Comparison of ENCODE assay signal across 14 cellular contexts in genomic region chr3:87727783-87728182, GRCh38.
DNase-seq lines count a peak whose midpoint lies in the region; ATAC-seq and TF ChIP-seq lines count a peak whose summit lies in the region.
"Had no signal": no experiment of that assay in that cellular context is flagged by ENCODE, and none has a peak within 500 bp of the region (broad histone marks: within the 10 kb centered on the region; RNA-seq: fewer than 3 reads in every experiment).

No MANE protein-coding gene starts in this region.

- peaks cover 31 to 70% (median 62%) of the 10 kb centered on the region in 3 experiments for H3K36me3 Mint-ChIP-seq in H9 (ENCODE audit: insufficient read depth in 1 of 3, low read depth in 3 of 3)
- peaks cover 63% of the 10 kb centered on the region for H3K36me3 Mint-ChIP-seq in WTC11
- no peaks in the 10 kb centered on the region for H3K36me3 Mint-ChIP-seq in progenitor cell of endocrine pancreas (ENCODE audit: insufficient read depth)
- H3K36me3 Mint-ChIP-seq: CD4-positive, alpha-beta memory T cell had no signal

- H3K18ac ChIP-seq in H9 (ENCODE audit: insufficient read length, low read depth, low read length): no peak overlapping the region
- H3K18ac ChIP-seq in mesendoderm (ENCODE audit: low read length): no peak overlapping the region

- no peak overlapping the region for H4K5ac ChIP-seq in H9 (ENCODE audit: insufficient read length, low read depth, low read length)
- H4K5ac ChIP-seq in mesendoderm (ENCODE audit: low read length): no peak overlapping the region

- H3K23ac ChIP-seq in H9 (ENCODE audit: insufficient read length, low read depth, low read length): no peak overlapping the region
- no peak overlapping the region for H3K23ac ChIP-seq in mesendoderm (ENCODE audit: low read length)

- H2BK120ac ChIP-seq in H9 (ENCODE audit: low read depth, low read length, poor library complexity, severe bottlenecking): no peak overlapping the region
- no peak overlapping the region for H2BK120ac ChIP-seq in mesendoderm (ENCODE audit: low read depth, low read length)

- CTCF ChIA-PET in WTC11 (lab: Charles Lee): no interaction called here

- peaks cover 69 to 73% of the 10 kb centered on the region in 2 experiments for H3K9me3 Mint-ChIP-seq in H9
- H3K9me3 Mint-ChIP-seq in WTC11: peaks cover 50% of the 10 kb centered on the region
- H3K9me3 Mint-ChIP-seq in progenitor cell of endocrine pancreas (ENCODE audit: low read depth): peaks cover 3% of the 10 kb centered on the region

- H3K4me1 Mint-ChIP-seq in H9 (peaks cover 18 to 32% of the 10 kb centered on the region in 2 experiments), WTC11 (peaks cover 65% of the 10 kb centered on the region), progenitor cell of endocrine pancreas (ENCODE audit: low read depth) (no peaks in the 10 kb centered on the region)
- H3K4me1 Mint-ChIP-seq: CD4-positive, alpha-beta memory T cell had no signal

- DNase-seq in H9: peak; percentile 39
- DNase-seq in WTC11 (ENCODE audit: low spot score): peak; percentile 38
- DNase-seq in iPS DF 4.7 (ENCODE audit: extremely low read depth, low spot score): peak; percentile 62
- peak; percentile 61 for DNase-seq in mesendoderm
- DNase-seq in putamen (ENCODE audit: low spot score): no peak
- no peak for DNase-seq in cerebellar nuclear complex (lab: John Stamatoyannopoulos, UW)
- no peak for DNase-seq in progenitor cell of endocrine pancreas (ENCODE audit: low spot score, unreplicated experiment)
- DNase-seq: ACHN; CD4-positive, alpha-beta memory T cell; DMS79; GOT3; HCEC 1CT; IMR-90 had no signal

- no CpG with 5 or more reads among the region's 4 CpGs for WGBS in H9 (ENCODE audit: extremely low coverage, insufficient read length, low lambda C conversion rate)
- WGBS in mesendoderm (ENCODE audit: extremely low coverage, insufficient coverage, low lambda C conversion rate): no CpG with 5 or more reads among the region's 4 CpGs

- no peaks in the 10 kb centered on the region for H3K23me2 ChIP-seq in H9 (ENCODE audit: insufficient read length, low read depth, low read length, poor library complexity, severe bottlenecking)

- H3K4me2 ChIP-seq in H9 (ENCODE audit: insufficient read depth, insufficient read length, low read length): no peak overlapping the region
- no peak overlapping the region for H3K4me2 ChIP-seq in mesendoderm (ENCODE audit: low read length)
- H3K4me2 ChIP-seq: BLaER1 treated with 17β-estradiol and CSF1 and Interleukin-3, amounts not matched to agents 10 nM and 100 nM had no signal

- H3K27me3 Mint-ChIP-seq in H9 (ENCODE audit: low read depth) (no peaks in the 10 kb centered on the region), WTC11 (ENCODE audit: low read depth) (no peaks in the 10 kb centered on the region), progenitor cell of endocrine pancreas (no peaks in the 10 kb centered on the region)
- H3K27me3 Mint-ChIP-seq: CD4-positive, alpha-beta memory T cell had no signal

- POLR2A ChIA-PET in WTC11 (lab: Charles Lee): no interaction called here

- no peak overlapping the region for H3K9ac ChIP-seq in H9 (ENCODE audit: extremely low read depth, insufficient read length, low read length)
- H3K9ac ChIP-seq in mesendoderm (ENCODE audit: low read length): no peak overlapping the region
- H3K9ac ChIP-seq: BLaER1 treated with 17β-estradiol and CSF1 and Interleukin-3, amounts not matched to agents 10 nM and 100 nM had no signal

- H4K20me1 ChIP-seq in H9 (ENCODE audit: control insufficient read depth, insufficient read depth, insufficient read length): no peaks in the 10 kb centered on the region
- H4K20me1 ChIP-seq: BLaER1 treated with 17β-estradiol and CSF1 and Interleukin-3, amounts not matched to agents 10 nM and 100 nM had no signal

- H3K79me2 ChIP-seq in H9 (ENCODE audit: insufficient read depth, low read length) (no peaks in the 10 kb centered on the region), mesendoderm (ENCODE audit: control insufficient read depth, insufficient read depth, low read length) (no peaks in the 10 kb centered on the region)

- no peak overlapping the region for H3K4me3 ChIP-seq in mesendoderm (ENCODE audit: low read length)
- H3K4me3 ChIP-seq: BLaER1 treated with 17β-estradiol and CSF1 and Interleukin-3, amounts not matched to agents 10 nM and 100 nM had no signal

- H3K4me1 ChIP-seq in H9 (ENCODE audit: insufficient read depth, low read length): peaks cover 3% of the 10 kb centered on the region; the same call in 1 of the 2 replicates
- no peaks in the 10 kb centered on the region for H3K4me1 ChIP-seq in mesendoderm (ENCODE audit: control insufficient read depth, low read depth, low read length)

- H3K4me3 Mint-ChIP-seq in H9 (no peak overlapping the region; a peak in 1 of 5 replicates), WTC11 (no peak overlapping the region), progenitor cell of endocrine pancreas (ENCODE audit: low read depth) (no peak overlapping the region)
- H3K4me3 Mint-ChIP-seq: CD4-positive, alpha-beta memory T cell had no signal

- H3K4ac ChIP-seq in H9 (ENCODE audit: low read depth, low read length): no peak overlapping the region
- H3K4ac ChIP-seq in mesendoderm (ENCODE audit: low read depth, low read length): no peak overlapping the region

- no peak overlapping the region for H2BK20ac ChIP-seq in H9 (ENCODE audit: low read depth, low read length, poor library complexity, severe bottlenecking)

- H2AFZ ChIP-seq in H9 (ENCODE audit: low read length): no peak overlapping the region

- no peak overlapping the region for H4K91ac ChIP-seq in H9 (ENCODE audit: insufficient read length, low read depth, low read length)

- no peaks in the 10 kb centered on the region for H3K79me1 ChIP-seq in H9 (ENCODE audit: insufficient read depth, low read depth, low read length, poor library complexity, severe bottlenecking)
- H3K79me1 ChIP-seq in mesendoderm (ENCODE audit: low read length): no peaks in the 10 kb centered on the region

- H3T11ph ChIP-seq in H9 (ENCODE audit: low read length): no peak overlapping the region

- no peak overlapping the region for H2BK12ac ChIP-seq in H9 (ENCODE audit: insufficient read length, low read depth, low read length)

- peaks cover 14% of the 10 kb centered on the region for H3K9me3 ChIP-seq in H9 (ENCODE audit: control insufficient read depth, low read depth, low read length)

- H2AK5ac ChIP-seq in H9 (ENCODE audit: insufficient read length, low read length) (no peak overlapping the region), mesendoderm (ENCODE audit: low read length) (no peak overlapping the region)

- ATAC-seq in WTC11: peak; percentile 87

- H3K36me3 ChIP-seq in mesendoderm (ENCODE audit: control insufficient read depth, insufficient read depth, low read length): no peaks in the 10 kb centered on the region
- H3K36me3 ChIP-seq: BLaER1 treated with 17β-estradiol and CSF1 and Interleukin-3, amounts not matched to agents 10 nM and 100 nM had no signal

- TF ChIP-seq CTCF in H9 (conservative IDR thresholded peaks at IDR 0.05): no peak
- no peak for TF ChIP-seq CTCF in WTC11 (IDR thresholded peaks at IDR 0.05)
- TF ChIP-seq CTCF in progenitor cell of endocrine pancreas (IDR thresholded peaks at IDR 0.05; ENCODE audit: unreplicated experiment): no peak

- H3K56ac ChIP-seq in H9 (ENCODE audit: insufficient read length, low read depth, low read length) (no peak overlapping the region), mesendoderm (ENCODE audit: low read length) (no peak overlapping the region)

- H3K14ac ChIP-seq in H9 (ENCODE audit: insufficient read depth, low read length): no peak overlapping the region

- peak overlapping the region; percentile 83 for H3K27ac ChIP-seq in H9 (ENCODE audit: insufficient read length, low read depth, low read length)
- H3K27ac ChIP-seq in mesendoderm (ENCODE audit: low read depth, low read length): no peak overlapping the region
- H3K27ac ChIP-seq: BLaER1 treated with 17β-estradiol and CSF1 and Interleukin-3, amounts not matched to agents 10 nM and 100 nM had no signal

- no peak overlapping the region for H2BK5ac ChIP-seq in H9 (ENCODE audit: insufficient read length, low read length)
- no peak overlapping the region for H2BK5ac ChIP-seq in mesendoderm (ENCODE audit: low read length)

- H3K27ac Mint-ChIP-seq in H9 (peak overlapping the region; percentile 90 to 100 (median 99)), WTC11 (peak overlapping the region; percentile 98), progenitor cell of endocrine pancreas (no peak overlapping the region)
- H3K27ac Mint-ChIP-seq: CD4-positive, alpha-beta memory T cell had no signal

- H4K8ac ChIP-seq in H9 (replicated peaks; ENCODE audit: insufficient read length, low read depth, low read length) (no peak overlapping the region), mesendoderm (ENCODE audit: low read depth, low read length) (no peak overlapping the region)

- H2BK15ac ChIP-seq in H9 (ENCODE audit: low read depth, low read length) (no peak overlapping the region), mesendoderm (replicated peaks; ENCODE audit: low read depth) (no peak overlapping the region)

- H3K27me3 ChIP-seq in H9 (ENCODE audit: insufficient read depth, low read length): no peaks in the 10 kb centered on the region
- H3K27me3 ChIP-seq in mesendoderm (ENCODE audit: insufficient read depth, low read length, poor library complexity): no peaks in the 10 kb centered on the region
- H3K27me3 ChIP-seq: BLaER1 treated with 17β-estradiol and CSF1 and Interleukin-3, amounts not matched to agents 10 nM and 100 nM had no signal

TF ChIP-seq in WTC11, 78 proteins besides CTCF, POLR2A, EP300 and RAD21:
- TF ChIP-seq MYBL2 (CRISPR knock-in tag; IDR thresholded peaks at IDR 0.05): peak; percentile 28; the same call in 1 of the 2 replicates
- 0 out of 2 replicates have a peak, but pooled peaks have one; percentile 24 for TF ChIP-seq SP1 (CRISPR knock-in tag; conservative IDR thresholded peaks at IDR 0.05)
- no peak for TF ChIP-seq MXD4 (CRISPR knock-in tag; IDR thresholded peaks at IDR 0.05; ENCODE audit: borderline replicate concordance)
- TF ChIP-seq TEAD1 (CRISPR knock-in tag; IDR thresholded peaks at IDR 0.05): peak; percentile 74; the same call in 1 of the 2 replicates
- TF ChIP-seq ZMAT4 (CRISPR knock-in tag; IDR thresholded peaks at IDR 0.05): peak; percentile 65; the same call in 1 of the 2 replicates
- no peak for TF ChIP-seq TEAD4 (CRISPR knock-in tag; IDR thresholded peaks at IDR 0.05)

Comparison
In these comparisons a context has a peak if more than half of its experiments do, and no peak if none do; other contexts are left out.
1. DNase-seq: peak in H9 (single experiment), WTC11 (single experiment), iPS DF 4.7 (single experiment) and mesendoderm (single experiment); none in putamen (single experiment), cerebellar nuclear complex (0 of 2) and progenitor cell of endocrine pancreas (single experiment).